23 cellular contexts compared by ENCODE assay signal in the genomic region with DNA sequence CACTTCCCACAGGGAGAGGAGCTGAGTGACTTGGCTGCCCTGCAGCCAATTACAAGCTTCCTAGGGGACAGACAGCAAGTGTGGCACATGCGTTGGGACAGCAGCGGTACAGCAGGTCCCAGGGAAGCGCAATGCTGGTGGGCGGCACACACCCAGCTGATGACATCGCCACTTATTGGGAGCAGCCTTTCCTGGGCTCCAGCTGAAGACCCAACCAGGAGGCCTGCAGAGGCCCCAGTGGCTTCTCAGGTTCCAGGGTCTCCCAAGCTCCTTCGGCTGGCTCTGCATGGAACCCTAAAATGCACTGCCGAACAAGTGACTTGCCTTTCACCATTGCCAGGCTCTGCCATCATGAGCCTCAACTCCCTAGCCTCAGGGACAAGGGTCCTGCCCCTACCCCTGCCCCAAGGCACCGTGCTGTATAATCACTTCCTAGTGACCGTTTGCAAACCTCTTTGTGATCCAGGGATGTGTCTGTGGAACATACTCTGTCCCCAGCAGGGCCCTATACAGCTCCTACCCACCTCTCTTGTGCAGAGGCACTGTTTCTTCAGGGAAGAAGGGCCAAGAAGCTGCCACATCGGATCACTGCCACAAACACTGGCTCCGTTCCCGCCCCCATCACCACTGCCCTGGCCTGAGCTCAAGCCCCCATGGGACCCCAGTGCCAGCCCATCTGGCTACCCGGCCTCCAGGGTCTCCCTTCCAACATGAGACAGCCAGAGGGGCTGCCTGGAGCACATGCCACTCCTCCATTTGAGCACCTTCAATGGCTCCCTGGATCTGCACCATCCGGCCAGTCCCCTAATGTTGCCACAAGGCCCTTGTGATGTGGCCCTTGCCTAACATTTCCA.
"Had no signal": no experiment of that assay in that cellular context is flagged by ENCODE, and none has a peak within 500 bp of the region (broad histone marks: within the 10 kb centered on the region; RNA-seq: fewer than 3 reads in every experiment).

No MANE protein-coding gene starts in this region.

- H3K27me3 ChIP-seq: dorsolateral prefrontal cortex had no signal

- H3K4me3 ChIP-seq: coronary artery, dorsolateral prefrontal cortex had no signal

- DNase-seq: activated CD4-positive, alpha-beta memory T cell treated with anti-CD3 and anti-CD28 coated beads for 36 hours; activated CD4-positive, alpha-beta T cell treated with anti-CD3 and anti-CD28 coated beads for 36 hours; activated CD4-positive, alpha-beta T cell treated with anti-CD3 and anti-CD28 coated beads, Interleukin-2, amount 10 ng/mL, durations not matched to agents 24 days and 14 days; activated CD4-positive, CD25-positive, alpha-beta regulatory T cell; activated CD4-positive, CD25-positive, alpha-beta regulatory T cell treated with anti-CD3 and anti-CD28 coated beads, Interleukin-2, amount 50 U/mL, for 72 hours; activated CD8-positive, alpha-beta memory T cell treated with anti-CD3 and anti-CD28 coated beads, Interleukin-2, amount 10 ng/mL, durations not matched to agents 7 days and 5 days; activated CD8-positive, alpha-beta memory T cell treated with anti-CD3 and anti-CD28 coated beads, Interleukin-2, amount 50 U/mL, for 4 hours; activated CD8-positive, alpha-beta T cell treated with anti-CD3 and anti-CD28 coated beads, Interleukin-2, amount 10 ng/mL, durations not matched to agents 7 days and 5 days; activated gamma-delta T cell treated with Interleukin-2 at 50 U/mL for 16 hours; activated naive CD4-positive, alpha-beta T cell treated with anti-CD3 and anti-CD28 coated beads, Interleukin-2, amount 50 U/mL, for 16 hours; activated naive CD4-positive, alpha-beta T cell treated with Interleukin-2 at 50 U/mL for 16 hours; activated T-cell treated with anti-CD3 and anti-CD28 coated beads, Interleukin-2, amount 50 U/mL, for 1 hour; activated T-cell treated with anti-CD3 and anti-CD28 coated beads, Interleukin-2, amount 50 U/mL, for 48 hours; amniotic stem cell; anterior cingulate cortex; dorsolateral prefrontal cortex; effector memory CD4-positive, alpha-beta T cell; endodermal cell; foreskin fibroblast; T-helper 2 cell had no signal

- FAIRE-seq: astrocyte, frontal cortex had no signal

- H3K27ac ChIP-seq: coronary artery, dorsolateral prefrontal cortex had no signal
